Comparison of ENCODE assay signal across 8 cellular contexts in genomic region chr6:149235130-149235561, GRCh38.
DNase-seq lines count a peak whose midpoint lies in the region; ATAC-seq, FAIRE-seq and TF ChIP-seq lines count a peak whose summit lies in the region.

No MANE protein-coding gene starts in this region.

- dilution Hi-C loops in endothelial cell of umbilical vein (cut with MboI; ENCODE audit: extremely low pct_ligation_motif_present, low sequenced_read_pairs), result no loop called here

- peaks cover 57% of the 10 kb centered on the region for H3K4me1 Mint-ChIP-seq in stimulated activated effector memory CD8-positive, alpha-beta T cell treated with anti-CD3 and anti-CD28 coated beads, Interleukin-12 subunit alpha, Interleukin-12 subunit beta, amount 100 ng/mL, for 72 hours

- H3K27ac ChIP-seq in endothelial cell of umbilical vein (ENCODE audit: insufficient read depth, low read depth, low read length), result no peak overlapping the region

- FAIRE-seq in endothelial cell of umbilical vein (lab: Jason Lieb, UNC), result peak; percentile 93

- peak overlapping the region; percentile 94 for H3K27ac Mint-ChIP-seq in stimulated activated effector memory CD8-positive, alpha-beta T cell treated with anti-CD3 and anti-CD28 coated beads, Interleukin-12 subunit alpha, Interleukin-12 subunit beta, amount 100 ng/mL, for 72 hours

- peak; percentile 84 for ATAC-seq in GM19025 (IDR thresholded peaks at IDR 0.05; ENCODE audit: low read depth, unreplicated experiment)
- peak; percentile 73 for ATAC-seq in HG03108 (IDR thresholded peaks at IDR 0.05; ENCODE audit: unreplicated experiment)
- no peak for ATAC-seq in stimulated activated effector memory CD8-positive, alpha-beta T cell treated with anti-CD3 and anti-CD28 coated beads, Interleukin-12 subunit alpha, Interleukin-12 subunit beta, amount 100 ng/mL, for 72 hours

- no peak overlapping the region for H2AFZ ChIP-seq in endothelial cell of umbilical vein (ENCODE audit: low read depth, low read length)

- no peak overlapping the region for H3K4me3 ChIP-seq in endothelial cell of umbilical vein (replicated peaks in 1 of 3; ENCODE audit: insufficient read depth in 1 of 3, low read depth in 1 of 3, low read length in 3 of 3)

- peaks cover 32% of the 10 kb centered on the region for H3K4me1 ChIP-seq in endothelial cell of umbilical vein (ENCODE audit: control insufficient read depth, extremely low read depth, insufficient read depth, low read length)

- BruUV-seq in endothelial cell of umbilical vein (replicated peaks; lab: Mats Ljungman, UMichigan), result no TSS peak

- H3K9me3 ChIP-seq in endothelial cell of umbilical vein (replicated peaks; ENCODE audit: control insufficient read depth, insufficient read depth, low read length), result no peaks in the 10 kb centered on the region

- H3K79me2 ChIP-seq in endothelial cell of umbilical vein (ENCODE audit: control insufficient read depth, insufficient read depth, low read length), result no peaks in the 10 kb centered on the region

- no peaks in the 10 kb centered on the region for H3K36me3 ChIP-seq in endothelial cell of umbilical vein (ENCODE audit: control insufficient read depth in 2 of 2, extremely low read depth in 1 of 2, insufficient read depth in 2 of 2, low read length in 2 of 2)

- H3K36me3 Mint-ChIP-seq in stimulated activated effector memory CD8-positive, alpha-beta T cell treated with anti-CD3 and anti-CD28 coated beads, Interleukin-12 subunit alpha, Interleukin-12 subunit beta, amount 100 ng/mL, for 72 hours, result no peaks in the 10 kb centered on the region

- H3K4me2 ChIP-seq in endothelial cell of umbilical vein (ENCODE audit: insufficient read depth, low read length), result peak overlapping the region; percentile 32

- intact Hi-C loops in endothelial cell of umbilical vein (cut with micrococcal nuclease), result no loop called here

- no peaks in the 10 kb centered on the region for H3K9me1 ChIP-seq in endothelial cell of umbilical vein (replicated peaks; ENCODE audit: control insufficient read depth, extremely low read depth, insufficient read depth, low read length)

- peaks cover 0 to 2% of the 10 kb centered on the region in 2 experiments for H3K27me3 ChIP-seq in endothelial cell of umbilical vein (ENCODE audit: control insufficient read depth in 2 of 2, insufficient read depth in 2 of 2, low read length in 2 of 2)

- H3K9me3 Mint-ChIP-seq in stimulated activated effector memory CD8-positive, alpha-beta T cell treated with anti-CD3 and anti-CD28 coated beads, Interleukin-12 subunit alpha, Interleukin-12 subunit beta, amount 100 ng/mL, for 72 hours, result peaks cover 7% of the 10 kb centered on the region

- CTCF ChIA-PET in endothelial cell of umbilical vein (lab: Charles Lee), result interaction anchor here (0.9 kb wide), 1 partner anchor 82 kb away, joined by 3 read pairs; the partner anchor contains the start of gene TAB2

- H4K20me1 ChIP-seq in endothelial cell of umbilical vein (replicated peaks; ENCODE audit: control insufficient read depth, extremely low read depth, insufficient read depth, low read length), result no peaks in the 10 kb centered on the region

- POLR2A ChIA-PET in endothelial cell of umbilical vein (lab: Charles Lee), result interaction anchor here (0.5 kb wide), 1 partner anchor 26 kb away, joined by 3 read pairs; no protein-coding TSS in a partner anchor

- H3K9ac ChIP-seq in endothelial cell of umbilical vein (replicated peaks; ENCODE audit: extremely low read depth, insufficient read depth, low read length), result no peak overlapping the region

- peak overlapping the region; percentile 59 for H3K4me3 Mint-ChIP-seq in stimulated activated effector memory CD8-positive, alpha-beta T cell treated with anti-CD3 and anti-CD28 coated beads, Interleukin-12 subunit alpha, Interleukin-12 subunit beta, amount 100 ng/mL, for 72 hours

- TF ChIP-seq POLR2A in endothelial cell of umbilical vein (IDR thresholded peaks at IDR 0.05; ENCODE audit: low read depth, low read length), result no peak

- DNase-seq in DMS 273 (lab: John Stamatoyannopoulos, UW; ENCODE audit: unreplicated experiment) (peak; percentile 87), NOMO-1 treated with dmso at 0.1 percent for 144 hours (lab: John Stamatoyannopoulos, UW; ENCODE audit: unreplicated experiment) (peak; percentile 80), endothelial cell of umbilical vein (ENCODE audit: low read depth, low spot score) (peak; percentile 86), OCI-M2 (lab: John Stamatoyannopoulos, UW; ENCODE audit: unreplicated experiment) (no peak)
- DNase-seq in stimulated activated effector memory CD8-positive, alpha-beta T cell treated with anti-CD3 and anti-CD28 coated beads, Interleukin-12 subunit alpha, Interleukin-12 subunit beta, amount 100 ng/mL, for 72 hours (ENCODE audit: low spot score in 2 of 2), result no peak
- DNase-seq in stimulated activated CD4-positive, alpha-beta T cell treated with anti-CD3 and anti-CD28 coated beads, Interleukin-12 subunit alpha, Interleukin-12 subunit beta, amount 100 ng/mL, for 4 hours, result no peak

- no peak for TF ChIP-seq CTCF in endothelial cell of umbilical vein (IDR thresholded peaks at IDR 0.05; ENCODE audit: extremely low read depth in 1 of 2, insufficient read depth in 1 of 2, low read depth in 1 of 2, low read length in 2 of 2)

TF ChIP-seq in endothelial cell of umbilical vein, 7 proteins besides CTCF, POLR2A, EP300 and RAD21:
- TF ChIP-seq MYC (IDR thresholded peaks at IDR 0.05; ENCODE audit: low read depth, low read length) (no peak), FOS (IDR thresholded peaks at IDR 0.05; ENCODE audit: borderline replicate concordance, insufficient read depth, low read length) (peak; percentile 29), MAX (IDR thresholded peaks at IDR 0.05; ENCODE audit: insufficient read depth, insufficient read length) (no peak), EZH2 (IDR thresholded peaks at IDR 0.05; ENCODE audit: borderline replicate concordance, low read depth, low read length, severe bottlenecking) (no peak)

Comparison
In these comparisons a context has a peak if more than half of its experiments do, and no peak if none do; other contexts are left out.
1. DNase-seq: peak in DMS 273 (single experiment), NOMO-1 treated with dmso at 0.1 percent for 144 hours (single experiment) and endothelial cell of umbilical vein (single experiment); none in stimulated activated effector memory CD8-positive, alpha-beta T cell treated with anti-CD3 and anti-CD28 coated beads, Interleukin-12 subunit alpha, Interleukin-12 subunit beta, amount 100 ng/mL, for 72 hours (0 of 2), stimulated activated CD4-positive, alpha-beta T cell treated with anti-CD3 and anti-CD28 coated beads, Interleukin-12 subunit alpha, Interleukin-12 subunit beta, amount 100 ng/mL, for 4 hours (single experiment) and OCI-M2 (single experiment).